In the genomic region with DNA sequence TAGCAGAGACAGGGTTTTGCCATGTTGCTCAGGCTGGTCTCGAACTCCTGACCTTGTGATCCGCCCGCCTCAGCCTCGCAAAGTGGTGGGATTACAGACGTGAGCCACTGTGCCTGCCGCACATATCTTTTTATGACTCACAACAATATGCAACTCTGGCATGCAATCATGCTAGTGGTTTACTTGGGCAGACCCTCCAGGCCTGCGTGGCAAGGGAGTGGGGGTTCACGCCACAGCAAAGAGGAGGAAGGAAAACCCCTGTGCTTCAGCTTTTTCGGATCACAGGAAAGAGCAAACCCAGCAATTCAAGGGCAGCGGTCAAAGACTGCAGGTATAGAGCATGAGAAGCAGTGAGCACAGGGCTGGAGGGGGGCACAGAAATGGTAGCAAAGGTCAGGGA, we compare ENCODE assay signal across 1 cellular context.
TF ChIP-seq lines count a peak whose summit lies in the region.

No MANE protein-coding gene starts in this region.

TF ChIP-seq in IMR-90, 13 proteins besides CTCF, POLR2A, EP300 and RAD21:
- TF ChIP-seq MAFK (IDR thresholded peaks at IDR 0.05; ENCODE audit: low read depth, low read length): no peak
- no peak for TF ChIP-seq RFX5 (IDR thresholded peaks at IDR 0.05; ENCODE audit: low read depth, low read length)
- no peak for TF ChIP-seq CHD1 (IDR thresholded peaks at IDR 0.05; ENCODE audit: low read depth, low read length)
- TF ChIP-seq MXI1 (IDR thresholded peaks at IDR 0.05; ENCODE audit: borderline replicate concordance, low read depth, low read length): no peak
- TF ChIP-seq USF2 (IDR thresholded peaks at IDR 0.05; ENCODE audit: low read depth, low read length): no peak
- TF ChIP-seq MAZ (IDR thresholded peaks at IDR 0.05; ENCODE audit: borderline replicate concordance, low read depth, low read length): no peak
